Comparison of ENCODE assay signal across 9 cellular contexts in the genomic region with DNA sequence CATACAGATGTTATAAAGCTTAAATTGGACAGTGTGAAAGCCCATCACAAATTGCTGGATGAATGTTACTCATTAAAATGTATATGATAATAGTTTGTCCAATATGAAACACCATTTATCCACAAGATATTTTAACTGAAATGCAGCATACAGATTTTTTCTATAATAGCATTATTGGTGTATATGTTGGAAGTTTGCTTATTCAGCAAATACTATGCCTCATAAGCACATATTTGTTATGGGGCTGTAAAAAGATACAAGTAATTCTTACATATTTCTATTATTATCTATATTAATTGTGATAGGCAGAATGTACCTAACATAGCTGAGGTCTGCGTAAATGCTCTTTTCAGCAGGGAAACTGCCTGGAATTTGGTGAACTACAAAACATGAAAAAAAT.
"Had no signal": no experiment of that assay in that cellular context is flagged by ENCODE, and none has a peak within 500 bp of the region (broad histone marks: within the 10 kb centered on the region; RNA-seq: fewer than 3 reads in every experiment).

No MANE protein-coding gene starts in this region.

- DNase-seq: GM23248, GOT3, H7, HFFc6, KG1 had no signal

- H3K4me1 Mint-ChIP-seq: IgD-negative memory B cell had no signal

- ATAC-seq: HCT116 had no signal

- H3K9ac ChIP-seq: GM23248 had no signal

- H3K27ac ChIP-seq: GM23248, HL-60 had no signal

- H2AFZ ChIP-seq: GM23248 had no signal

- H3K4me3 ChIP-seq: GM23248, HAP-1 had no signal

- H3K27ac Mint-ChIP-seq: HFFc6, IgD-negative memory B cell had no signal

- H3K4me3 Mint-ChIP-seq: HFFc6, IgD-negative memory B cell had no signal

- H3K4me1 ChIP-seq: HAP-1 had no signal

- H3K36me3 ChIP-seq: HAP-1 had no signal

- H3K36me3 Mint-ChIP-seq: IgD-negative memory B cell had no signal

- H3K9me3 ChIP-seq: HAP-1 had no signal
